Comparison of ENCODE assay signal across 11 cellular contexts in the genomic region with DNA sequence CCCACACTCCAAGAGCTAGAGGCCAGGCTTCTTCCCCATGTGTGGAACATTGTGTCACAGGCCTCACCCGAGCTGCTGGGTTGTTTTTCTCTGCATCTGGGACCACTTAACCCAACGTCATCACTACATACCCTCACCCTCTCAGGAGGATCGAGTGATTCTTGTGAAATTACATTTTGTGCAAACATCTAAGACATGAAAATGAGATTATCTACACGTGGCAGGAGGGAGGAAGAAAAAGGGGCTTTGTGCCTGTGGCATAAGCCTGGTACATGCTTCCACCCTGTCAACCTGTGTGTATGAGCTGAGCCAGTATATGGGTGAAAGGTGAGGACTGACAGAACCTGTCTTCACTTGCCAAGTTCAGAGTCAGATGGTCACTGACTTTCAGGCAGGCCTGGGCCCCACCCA. TPM values are rescaled to one million over a fixed set of nuclear protein-coding genes. Genes with fewer than 3 reads are reported as not detected.
A peak's percentile ranks its signal among the peaks of the same experiment; 100 is the strongest.
DNase-seq lines count a peak whose midpoint lies in the region; ATAC-seq and TF ChIP-seq lines count a peak whose summit lies in the region.
"Had no signal": no experiment of that assay in that cellular context is flagged by ENCODE, and none has a peak within 500 bp of the region (broad histone marks: within the 10 kb centered on the region; RNA-seq: fewer than 3 reads in every experiment).

No MANE protein-coding gene starts in this region.

- no peak for TF ChIP-seq POLR2A in HCT116 (IDR thresholded peaks at IDR 0.05; ENCODE audit: borderline replicate concordance, extremely low read depth, insufficient read depth, insufficient read length)

- ATAC-seq in HCT116 (no peak), HG03432 (IDR thresholded peaks at IDR 0.05; ENCODE audit: unreplicated experiment) (no peak)
- ATAC-seq in stimulated activated memory B cell treated with anti-CD40 and anti-IgM and Interleukin-4, amounts not matched to agents 10 μg/mL and 1 μg/mL and 100 μg/mL, for 72 hours, result no peak

- CTCF ChIA-PET in HCT116 (lab: Charles Lee), result interaction anchor here (0.5 kb wide), 1 partner anchor 34 kb away, joined by 3 read pairs; no protein-coding TSS in a partner anchor

- peak overlapping the region; percentile 97 for H3K27ac Mint-ChIP-seq in activated naive CD8-positive, alpha-beta T cell
- peak overlapping the region; percentile 93 for H3K27ac Mint-ChIP-seq in stimulated activated memory B cell treated with anti-CD40 and anti-IgM and Interleukin-4, amounts not matched to agents 10 μg/mL and 1 μg/mL and 100 μg/mL, for 72 hours

- H3K4me3 Mint-ChIP-seq in activated naive CD8-positive, alpha-beta T cell, result peak overlapping the region; percentile 97
- peak overlapping the region; percentile 89 for H3K4me3 Mint-ChIP-seq in stimulated activated memory B cell treated with anti-CD40 and anti-IgM and Interleukin-4, amounts not matched to agents 10 μg/mL and 1 μg/mL and 100 μg/mL, for 72 hours

- no peaks in the 10 kb centered on the region for H3K9me2 ChIP-seq in HCT116 (ENCODE audit: insufficient read depth)
- H3K9me2 ChIP-seq in MM.1S (replicated peaks; ENCODE audit: insufficient read depth, low read length), result no peaks in the 10 kb centered on the region

- H3K27me3 ChIP-seq in HCT116 (ENCODE audit: insufficient read depth, low read length), result no peaks in the 10 kb centered on the region
- no peaks in the 10 kb centered on the region for H3K27me3 ChIP-seq in right atrium auricular region
- H3K27me3 ChIP-seq in MM.1S (replicated peaks; ENCODE audit: insufficient read depth, low read length), result no peaks in the 10 kb centered on the region

- H3K4me2 ChIP-seq in HCT116 (ENCODE audit: low read length) (peak overlapping the region; percentile 93), MM.1S (ENCODE audit: low read depth, low read length) (no peak overlapping the region; the same call in 1 of the 2 replicates)

- H3F3A ChIP-seq in MM.1S (ENCODE audit: insufficient read depth, low read length), result no peaks in the 10 kb centered on the region

- POLR2A ChIA-PET in HCT116 (lab: Charles Lee), result no interaction called here

- H3K9me3 ChIP-seq in HCT116 (ENCODE audit: control insufficient read depth in 1 of 2, insufficient read depth in 1 of 2, low read depth in 1 of 2, low read length in 2 of 2) (no peaks in the 10 kb centered on the region), right atrium auricular region (no peaks in the 10 kb centered on the region), MM.1S (replicated peaks; ENCODE audit: insufficient read depth, low read length) (no peaks in the 10 kb centered on the region)

- H3K27ac ChIP-seq in HCT116 (ENCODE audit: low read depth, low read length), result no peak overlapping the region
- H3K27ac ChIP-seq in right atrium auricular region, result peak overlapping the region; percentile 95 to 98
- no peak overlapping the region for H3K27ac ChIP-seq in MM.1S (ENCODE audit: low read length)

- H3K9ac ChIP-seq in HCT116 (ENCODE audit: low read length) (peak overlapping the region; percentile 91; the same call in 1 of the 2 replicates), MM.1S (ENCODE audit: low read length) (no peak overlapping the region)

- H3K79me2 ChIP-seq in HCT116 (ENCODE audit: insufficient read depth, low read length) (peaks cover 18% of the 10 kb centered on the region), MM.1S (ENCODE audit: low read length) (peaks cover 19% of the 10 kb centered on the region)

- BruUV-seq in HCT116 (replicated peaks; lab: Mats Ljungman, UMichigan), result no TSS peak

- no peak for TF ChIP-seq CTCF in HCT116 (IDR thresholded peaks at IDR 0.05 in 2 of 3, conservative IDR thresholded peaks at IDR 0.05 in 1 of 3; ENCODE audit: borderline replicate concordance in 1 of 3, insufficient read depth in 1 of 3, low read depth in 2 of 3, low read length in 2 of 3)
- no peak for TF ChIP-seq CTCF in right atrium auricular region (IDR thresholded peaks at IDR 0.05)
- no peak for TF ChIP-seq CTCF in MM.1S (IDR thresholded peaks at IDR 0.05; ENCODE audit: low read length)

- H3K4me1 Mint-ChIP-seq in activated naive CD8-positive, alpha-beta T cell (ENCODE audit: low read depth), result peaks cover 27% of the 10 kb centered on the region
- H3K4me1 Mint-ChIP-seq in stimulated activated memory B cell treated with anti-CD40 and anti-IgM and Interleukin-4, amounts not matched to agents 10 μg/mL and 1 μg/mL and 100 μg/mL, for 72 hours, result peaks cover 20% of the 10 kb centered on the region

- no peak for TF ChIP-seq RAD21 in HCT116 (IDR thresholded peaks at IDR 0.05; ENCODE audit: low read depth)

- H3K9me3 Mint-ChIP-seq in activated naive CD8-positive, alpha-beta T cell (ENCODE audit: low read depth), result no peaks in the 10 kb centered on the region
- no peaks in the 10 kb centered on the region for H3K9me3 Mint-ChIP-seq in stimulated activated memory B cell treated with anti-CD40 and anti-IgM and Interleukin-4, amounts not matched to agents 10 μg/mL and 1 μg/mL and 100 μg/mL, for 72 hours

- H2AFZ ChIP-seq in HCT116 (ENCODE audit: low read depth, low read length, poor library complexity, severe bottlenecking), result no peak overlapping the region
- no peak overlapping the region for H2AFZ ChIP-seq in MM.1S (ENCODE audit: low read length)

- RAD21 ChIA-PET in HCT116 (lab: Charles Lee; ENCODE audit: low non-redundant PET in 1 of 2, low total read pairs in 2 of 2, uncharacterized antibody in 2 of 2, unreplicated experiment in 2 of 2), result no interaction called here

- peaks cover 8% of the 10 kb centered on the region for H3K36me3 Mint-ChIP-seq in activated naive CD8-positive, alpha-beta T cell
- peaks cover 25% of the 10 kb centered on the region for H3K36me3 Mint-ChIP-seq in stimulated activated memory B cell treated with anti-CD40 and anti-IgM and Interleukin-4, amounts not matched to agents 10 μg/mL and 1 μg/mL and 100 μg/mL, for 72 hours

- intact Hi-C loops in HCT116 (cut with micrococcal nuclease), result no loop called here

- peaks cover 6 to 11% of the 10 kb centered on the region in 2 experiments; a peak in 3 of 4 replicates for H3K36me3 ChIP-seq in HCT116 (ENCODE audit: control insufficient read depth in 1 of 2, insufficient read depth in 2 of 2, low read length in 2 of 2)
- peaks cover 21% of the 10 kb centered on the region for H3K36me3 ChIP-seq in right atrium auricular region
- no peaks in the 10 kb centered on the region for H3K36me3 ChIP-seq in MM.1S (replicated peaks; ENCODE audit: insufficient read depth, low read length)

- H3K4me1 ChIP-seq in HCT116 (ENCODE audit: control insufficient read depth in 1 of 2, insufficient read depth in 2 of 2, low read length in 2 of 2) (peaks cover 10 to 24% of the 10 kb centered on the region in 2 experiments), right atrium auricular region (peaks cover 0 to 39% of the 10 kb centered on the region in 2 donors), MM.1S (ENCODE audit: low read length) (no peaks in the 10 kb centered on the region)

- DNase-seq in HCT116 (ENCODE audit: low read depth, low spot score) (no peak), right atrium auricular region (ENCODE audit: low spot score) (no peak), T-helper 9 cell (no peak), MM.1S (no peak)
- no peak for DNase-seq in effector CD4-positive, alpha-beta T cell
- DNase-seq: amniotic stem cell, NCI-H526 treated with DMSO at 0.1 percent for 48 hours had no signal

- no peaks in the 10 kb centered on the region for H3K27me3 Mint-ChIP-seq in activated naive CD8-positive, alpha-beta T cell
- no peaks in the 10 kb centered on the region for H3K27me3 Mint-ChIP-seq in stimulated activated memory B cell treated with anti-CD40 and anti-IgM and Interleukin-4, amounts not matched to agents 10 μg/mL and 1 μg/mL and 100 μg/mL, for 72 hours

- H3K4me3 ChIP-seq in HCT116 (replicated peaks in 1 of 2; ENCODE audit: low read depth in 1 of 2, low read length in 2 of 2) (peak overlapping the region; percentile 66 to 83), right atrium auricular region (no peak overlapping the region), MM.1S (ENCODE audit: low read length) (no peak overlapping the region)

- H4K20me1 ChIP-seq in HCT116 (ENCODE audit: insufficient read depth) (no peaks in the 10 kb centered on the region), MM.1S (ENCODE audit: insufficient read depth, low read length) (no peaks in the 10 kb centered on the region)

TF ChIP-seq in HCT116, 20 proteins besides CTCF, POLR2A, EP300 and RAD21 (continues in another document):
- TF ChIP-seq, protein P1, sequence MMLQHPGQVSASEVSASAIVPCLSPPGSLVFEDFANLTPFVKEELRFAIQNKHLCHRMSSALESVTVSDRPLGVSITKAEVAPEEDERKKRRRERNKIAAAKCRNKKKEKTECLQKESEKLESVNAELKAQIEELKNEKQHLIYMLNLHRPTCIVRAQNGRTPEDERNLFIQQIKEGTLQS (IDR thresholded peaks at IDR 0.05), result no peak
- no peak for TF ChIP-seq SIN3A (IDR thresholded peaks at IDR 0.05; ENCODE audit: low read depth)
- no peak for TF ChIP-seq EGR1 (IDR thresholded peaks at IDR 0.05; ENCODE audit: low read depth)
- TF ChIP-seq, protein P2, sequence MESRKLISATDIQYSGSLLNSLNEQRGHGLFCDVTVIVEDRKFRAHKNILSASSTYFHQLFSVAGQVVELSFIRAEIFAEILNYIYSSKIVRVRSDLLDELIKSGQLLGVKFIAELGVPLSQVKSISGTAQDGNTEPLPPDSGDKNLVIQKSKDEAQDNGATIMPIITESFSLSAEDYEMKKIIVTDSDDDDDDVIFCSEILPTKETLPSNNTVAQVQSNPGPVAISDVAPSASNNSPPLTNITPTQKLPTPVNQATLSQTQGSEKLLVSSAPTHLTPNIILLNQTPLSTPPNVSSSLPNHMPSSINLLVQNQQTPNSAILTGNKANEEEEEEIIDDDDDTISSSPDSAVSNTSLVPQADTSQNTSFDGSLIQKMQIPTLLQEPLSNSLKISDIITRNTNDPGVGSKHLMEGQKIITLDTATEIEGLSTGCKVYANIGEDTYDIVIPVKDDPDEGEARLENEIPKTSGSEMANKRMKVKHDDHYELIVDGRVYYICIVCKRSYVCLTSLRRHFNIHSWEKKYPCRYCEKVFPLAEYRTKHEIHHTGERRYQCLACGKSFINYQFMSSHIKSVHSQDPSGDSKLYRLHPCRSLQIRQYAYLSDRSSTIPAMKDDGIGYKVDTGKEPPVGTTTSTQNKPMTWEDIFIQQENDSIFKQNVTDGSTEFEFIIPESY (IDR thresholded peaks at IDR 0.05; ENCODE audit: extremely low read depth, insufficient replicate concordance, low read length), result no peak
- TF ChIP-seq TCF7L2 (IDR thresholded peaks at IDR 0.05; ENCODE audit: borderline replicate concordance, extremely low read depth, insufficient read depth, insufficient read length), result no peak
- no peak for TF ChIP-seq ZNF274 (IDR thresholded peaks at IDR 0.05; ENCODE audit: low read depth, low read length)

RNA-seq across cellular contexts. Expression of a gene that starts 1.6 kb away (rescaled TPM):
- total RNA-seq in HCT116 (2021; ENCODE audit: unreplicated experiment) (18.1 TPM), right atrium auricular region (10 to 100 TPM; 16.0 to 33.6 TPM)
- 9.1 and 12.6 TPM in 2 replicates for polyA plus RNA-seq in HCT116 (2012)

RNA-seq across cellular contexts. Expression of a gene that starts 22.2 kb away (rescaled TPM):
- total RNA-seq in HCT116 (2021; ENCODE audit: unreplicated experiment) (43.1 TPM), right atrium auricular region (10 to 100 TPM; 36.8 to 38.2 TPM)
- 30.5 and 38.8 TPM in 2 replicates for polyA plus RNA-seq in HCT116 (2012)

RNA-seq across cellular contexts. Expression of a gene that starts 40.1 kb away (rescaled TPM):
- total RNA-seq in HCT116 (2021; ENCODE audit: unreplicated experiment) (63.7 TPM), right atrium auricular region (10 to 100 TPM; 21.9 to 22.1 TPM)
- polyA plus RNA-seq in HCT116 (2012), result 83.9 and 101 TPM in 2 replicates

RNA-seq across cellular contexts. Expression of a gene that starts 55.8 kb away (rescaled TPM):
- total RNA-seq in HCT116 (2021; ENCODE audit: unreplicated experiment) (not detected), right atrium auricular region (under 1 TPM; 0.56 to 0.71 TPM)
- 0.03 TPM in 1 of 2 replicates, not detected in the other for polyA plus RNA-seq in HCT116 (2012)
- total RNA-seq: H1 had no signal
- polyA plus RNA-seq: H1 had no signal

Comparison
In these comparisons a context has a peak if more than half of its experiments do, and no peak if none do; other contexts are left out.
1. H3K27ac ChIP-seq: peak in right atrium auricular region (2 of 2); none in HCT116 (single experiment) and MM.1S (single experiment).
2. H3K4me3 ChIP-seq: peak in HCT116 (2 of 2); none in right atrium auricular region (0 of 2) and MM.1S (single experiment).